28 cellular contexts compared by ENCODE assay signal in genomic region chr2:212274215-212274614, GRCh38.
"Had no signal": no experiment of that assay in that cellular context is flagged by ENCODE, and none has a peak within 500 bp of the region (broad histone marks: within the 10 kb centered on the region; RNA-seq: fewer than 3 reads in every experiment).

No MANE protein-coding gene starts in this region.

- H3K4me1 ChIP-seq: adrenal gland, body of pancreas, breast epithelium had no signal

- FAIRE-seq: astrocyte, TTC549 had no signal

- H3K4me3 ChIP-seq: adrenal gland, body of pancreas, breast epithelium, coronary artery had no signal

- H3K27ac ChIP-seq: adrenal gland, body of pancreas, breast epithelium, coronary artery had no signal

- H3K36me3 Mint-ChIP-seq: activated naive CD4-positive, alpha-beta T cell treated with anti-CD3 and anti-CD28 coated beads, Interleukin-2, amount 50 U/mL, for 24 hours had no signal

- H3K9me3 ChIP-seq: adrenal gland, body of pancreas, breast epithelium, SK-N-SH had no signal

- H3K27me3 Mint-ChIP-seq: activated CD4-positive, alpha-beta T cell treated with anti-CD3 and anti-CD28 coated beads, Interleukin-2, amount 10 ng/mL, durations not matched to agents 24 days and 14 days; activated naive CD4-positive, alpha-beta T cell treated with anti-CD3 and anti-CD28 coated beads, Interleukin-2, amount 50 U/mL, for 24 hours; activated T-cell treated with anti-CD3 and anti-CD28 coated beads, Interleukin-2, amount 50 U/mL, for 24 hours had no signal

- H3K36me3 ChIP-seq: adrenal gland, breast epithelium had no signal

- H3K9me3 Mint-ChIP-seq: activated CD4-positive, alpha-beta T cell treated with anti-CD3 and anti-CD28 coated beads, Interleukin-2, amount 10 ng/mL, durations not matched to agents 24 days and 14 days; activated naive CD4-positive, alpha-beta T cell treated with anti-CD3 and anti-CD28 coated beads, Interleukin-2, amount 50 U/mL, for 24 hours; activated T-cell treated with anti-CD3 and anti-CD28 coated beads, Interleukin-2, amount 50 U/mL, for 24 hours; activated T-helper 2 cell treated with anti-CD3 and anti-CD28 coated beads, Interferon-gamma antibody, Interleukin-2, Interleukin-4, amounts not matched to agents 10 μg/mL and 5 μg/mL and 100 μg/mL, durations not matched to agents 14 hours and 24 hours and 36 hours; T-helper 1 cell treated with Interleukin-12 subunit alpha and Interleukin-12 subunit beta and Interleukin-4 antibody, amounts not matched to agents 30 μg/mL and 1 μg/mL, for 36 hours; T-helper 2 cell treated with Interferon-gamma antibody and Interleukin-4, amounts not matched to agents 5 μg/mL and 100 μg/mL, for 36 hours had no signal

- H3K27me3 ChIP-seq: adrenal gland, body of pancreas, breast epithelium had no signal

- H3K4me1 Mint-ChIP-seq: activated CD4-positive, alpha-beta T cell treated with anti-CD3 and anti-CD28 coated beads, Interleukin-2, amount 10 ng/mL, durations not matched to agents 24 days and 14 days; activated naive CD4-positive, alpha-beta T cell treated with anti-CD3 and anti-CD28 coated beads, Interleukin-2, amount 50 U/mL, for 24 hours had no signal

- H3K4me3 Mint-ChIP-seq: activated CD4-positive, alpha-beta T cell treated with anti-CD3 and anti-CD28 coated beads, Interleukin-2, amount 10 ng/mL, durations not matched to agents 24 days and 14 days; activated CD8-positive, alpha-beta T cell treated with anti-CD3 and anti-CD28 coated beads, Interleukin-2, amount 10 ng/mL, durations not matched to agents 7 days and 5 days; activated naive CD4-positive, alpha-beta T cell treated with anti-CD3 and anti-CD28 coated beads, Interleukin-2, amount 50 U/mL, for 24 hours; activated T-cell treated with anti-CD3 and anti-CD28 coated beads, Interleukin-2, amount 50 U/mL, for 24 hours; T-helper 1 cell treated with Interleukin-12 subunit alpha and Interleukin-12 subunit beta and Interleukin-4 antibody, amounts not matched to agents 30 μg/mL and 1 μg/mL, for 36 hours; T-helper 2 cell treated with Interferon-gamma antibody and Interleukin-4, amounts not matched to agents 5 μg/mL and 100 μg/mL, for 36 hours had no signal

- DNase-seq: activated CD4-positive, alpha-beta T cell treated with anti-CD3 and anti-CD28 coated beads, Interleukin-2, amount 10 ng/mL, durations not matched to agents 24 days and 14 days; activated CD4-positive, alpha-beta T cell treated with anti-CD3 and anti-CD28 coated beads, Interleukin-2, amount 50 U/mL, for 4 hours; activated CD8-positive, alpha-beta T cell treated with anti-CD3 and anti-CD28 coated beads, Interleukin-2, amount 10 ng/mL, durations not matched to agents 7 days and 5 days; activated gamma-delta T cell; activated naive CD4-positive, alpha-beta T cell treated with Interleukin-2 at 50 U/mL for 16 hours; activated T-cell treated with anti-CD3 and anti-CD28 coated beads, Interleukin-2, amount 50 U/mL, for 24 hours; adrenal gland; body of pancreas; Karpas-422; KBM-7; NCI-H1105; NCI-H1436 treated with DMSO at 0.1 percent for 48 hours; NCI-H187 treated with DMSO at 0.1 percent for 48 hours; NCI-H2171 treated with DMSO at 0.1 percent for 48 hours; NCI-H446; NCI-H510A treated with DMSO at 0.1 percent for 48 hours; NCI-H526 treated with DMSO at 0.1 percent for 48 hours; NK-92 treated with Interleukin-12 subunit alpha and Interleukin-12 subunit beta, amount 100 ng/mL, for 24 hours; Right ventricle myocardium superior; SK-N-SH had no signal

- H3K27ac Mint-ChIP-seq: activated CD4-positive, alpha-beta T cell treated with anti-CD3 and anti-CD28 coated beads, Interleukin-2, amount 10 ng/mL, durations not matched to agents 24 days and 14 days; activated CD8-positive, alpha-beta T cell treated with anti-CD3 and anti-CD28 coated beads, Interleukin-2, amount 10 ng/mL, durations not matched to agents 7 days and 5 days; activated naive CD4-positive, alpha-beta T cell treated with anti-CD3 and anti-CD28 coated beads, Interleukin-2, amount 50 U/mL, for 24 hours; activated T-cell treated with anti-CD3 and anti-CD28 coated beads, Interleukin-2, amount 50 U/mL, for 24 hours; activated T-helper 2 cell treated with anti-CD3 and anti-CD28 coated beads, Interferon-gamma antibody, Interleukin-2, Interleukin-4, amounts not matched to agents 10 μg/mL and 5 μg/mL and 100 μg/mL, durations not matched to agents 14 hours and 24 hours and 36 hours; T-helper 1 cell treated with Interleukin-12 subunit alpha and Interleukin-12 subunit beta and Interleukin-4 antibody, amounts not matched to agents 30 μg/mL and 1 μg/mL, for 36 hours; T-helper 2 cell treated with Interferon-gamma antibody and Interleukin-4, amounts not matched to agents 5 μg/mL and 100 μg/mL, for 36 hours had no signal
